Comparison of ENCODE assay signal across 19 cellular contexts in the genomic region with DNA sequence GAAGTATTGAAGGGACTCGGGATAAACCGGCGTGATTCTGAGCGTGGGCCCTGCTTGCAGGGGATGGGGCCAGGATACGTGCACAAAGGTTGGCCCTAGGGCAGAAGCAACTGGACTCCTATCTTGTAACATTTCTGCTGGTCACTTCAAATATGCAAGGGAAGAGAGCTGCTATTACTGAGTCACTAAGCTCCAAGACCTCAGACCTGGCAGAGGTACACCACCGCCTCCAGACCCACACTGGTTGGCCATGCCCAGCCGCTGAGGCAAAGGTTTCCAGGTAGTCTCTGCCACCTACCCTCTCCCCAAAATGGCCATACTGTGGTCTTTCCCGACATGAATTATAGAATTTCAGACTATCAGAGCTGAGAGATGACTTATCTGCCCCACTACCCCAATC. TPM values are rescaled to one million over a fixed set of nuclear protein-coding genes. Genes with fewer than 3 reads are reported as not detected.
DNase-seq lines count a peak whose midpoint lies in the region; ATAC-seq, FAIRE-seq and TF ChIP-seq lines count a peak whose summit lies in the region.
"Had no signal": no experiment of that assay in that cellular context is flagged by ENCODE, and none has a peak within 500 bp of the region (broad histone marks: within the 10 kb centered on the region; RNA-seq: fewer than 3 reads in every experiment).

No MANE protein-coding gene starts in this region.

- TF ChIP-seq CTCF in astrocyte (IDR thresholded peaks at IDR 0.05; ENCODE audit: insufficient read depth, low read depth, low read length) (no peak), nephron (IDR thresholded peaks at IDR 0.05; ENCODE audit: unreplicated experiment in 3 of 3) (no peak), BE2C (IDR thresholded peaks at IDR 0.05; ENCODE audit: low read depth, low read length) (no peak)

- H3K4me3 ChIP-seq in GM23248, result no peak overlapping the region
- no peak overlapping the region for H3K4me3 ChIP-seq in astrocyte (ENCODE audit: insufficient read depth, low read depth, low read length)
- no peak overlapping the region for H3K4me3 ChIP-seq in BE2C (ENCODE audit: low read depth, low read length)
- H3K4me3 ChIP-seq: BLaER1, HAP-1 had no signal

- H3K27me3 Mint-ChIP-seq in astrocyte (ENCODE audit: low read depth, unreplicated experiment), result peaks cover 39% of the 10 kb centered on the region
- H3K27me3 Mint-ChIP-seq in nephron (ENCODE audit: low read depth), result peaks cover 6% of the 10 kb centered on the region

- H3K27ac Mint-ChIP-seq in astrocyte (ENCODE audit: unreplicated experiment), result no peak overlapping the region
- H3K27ac Mint-ChIP-seq in nephron, result peak overlapping the region; percentile 78 to 90 (median 86)
- H3K27ac Mint-ChIP-seq: CD4-positive, alpha-beta T cell; IgD-negative memory B cell had no signal

- ATAC-seq in HG03175 (IDR thresholded peaks at IDR 0.05; ENCODE audit: unreplicated experiment), result no peak
- ATAC-seq in GM18867 (IDR thresholded peaks at IDR 0.05; ENCODE audit: unreplicated experiment), result no peak

- H3K4me1 Mint-ChIP-seq in astrocyte (ENCODE audit: low read depth, unreplicated experiment) (peaks cover 31% of the 10 kb centered on the region), nephron (peaks cover 76% of the 10 kb centered on the region)
- H3K4me1 Mint-ChIP-seq: IgD-negative memory B cell had no signal

- H3K4me1 ChIP-seq in GM23248 (ENCODE audit: insufficient read depth) (peaks cover 15% of the 10 kb centered on the region), astrocyte (ENCODE audit: insufficient read depth, low read length) (peaks cover 19% of the 10 kb centered on the region), BE2C (peaks cover 9% of the 10 kb centered on the region)

- no peaks in the 10 kb centered on the region for H4K20me1 ChIP-seq in GM23248 (ENCODE audit: insufficient read depth)
- no peaks in the 10 kb centered on the region for H4K20me1 ChIP-seq in astrocyte (ENCODE audit: insufficient read depth, low read length)
- H4K20me1 ChIP-seq: BLaER1 had no signal

- H3K27me3 ChIP-seq in GM23248 (replicated peaks; ENCODE audit: insufficient read depth), result no peaks in the 10 kb centered on the region
- peaks cover 6% of the 10 kb centered on the region for H3K27me3 ChIP-seq in astrocyte (ENCODE audit: insufficient read depth, low read length)
- no peaks in the 10 kb centered on the region for H3K27me3 ChIP-seq in BE2C
- H3K27me3 ChIP-seq: BLaER1 had no signal

- no peak for FAIRE-seq in astrocyte (lab: Jason Lieb, UNC)

- no peak overlapping the region for H2AFZ ChIP-seq in GM23248
- no peak overlapping the region for H2AFZ ChIP-seq in astrocyte (ENCODE audit: low read depth, low read length)

- H3F3A ChIP-seq in GM23248 (ENCODE audit: insufficient read depth), result peaks cover 12% of the 10 kb centered on the region

- H3K9me3 ChIP-seq in GM23248 (ENCODE audit: low read depth) (no peaks in the 10 kb centered on the region), astrocyte (ENCODE audit: insufficient read depth, low read depth, low read length) (no peaks in the 10 kb centered on the region), BE2C (no peaks in the 10 kb centered on the region)
- H3K9me3 ChIP-seq: BLaER1, HAP-1 had no signal

- DNase-seq in GM23248 (peak; percentile 41), NCI-H226 (peak; percentile 39), astrocyte (ENCODE audit: low read depth) (peak; percentile 59), BE2C (no peak), NCI-H748 (lab: John Stamatoyannopoulos, UW; ENCODE audit: unreplicated experiment) (no peak)
- DNase-seq: CD4-positive, alpha-beta T cell; COR-L47; DMS79; NCI-H1417; NCI-H1694 treated with DMSO at 0.1 percent for 48 hours; NCI-H2081 treated with DMSO at 0.1 percent for 48 hours; NCI-H446; SW 1271 had no signal

- no peak overlapping the region for H3K4me3 Mint-ChIP-seq in astrocyte (ENCODE audit: unreplicated experiment)
- no peak overlapping the region for H3K4me3 Mint-ChIP-seq in nephron
- H3K4me3 Mint-ChIP-seq: CD4-positive, alpha-beta T cell; IgD-negative memory B cell had no signal

- H3K9me3 Mint-ChIP-seq in astrocyte (ENCODE audit: unreplicated experiment) (no peaks in the 10 kb centered on the region), nephron (no peaks in the 10 kb centered on the region)
- H3K9me3 Mint-ChIP-seq: CD4-positive, alpha-beta T cell had no signal

- H3K9ac ChIP-seq in GM23248 (no peak overlapping the region), astrocyte (ENCODE audit: low read length) (no peak overlapping the region)
- H3K9ac ChIP-seq: BLaER1 had no signal

- H3K79me2 ChIP-seq in GM23248 (ENCODE audit: insufficient read depth) (no peaks in the 10 kb centered on the region), astrocyte (ENCODE audit: insufficient read depth, low read length) (no peaks in the 10 kb centered on the region)

- H3K36me3 Mint-ChIP-seq in astrocyte (ENCODE audit: low read depth, unreplicated experiment) (no peaks in the 10 kb centered on the region), nephron (ENCODE audit: low read depth) (no peaks in the 10 kb centered on the region)
- H3K36me3 Mint-ChIP-seq: IgD-negative memory B cell had no signal

- no peak overlapping the region for H3K4me2 ChIP-seq in GM23248 (ENCODE audit: unreplicated experiment)
- H3K4me2 ChIP-seq in astrocyte (ENCODE audit: low read length), result peak overlapping the region; percentile 56
- H3K4me2 ChIP-seq: BLaER1 had no signal

- 88 to 92% methylated on average over 8 of the region's 8 CpGs for WGBS in GM23248 (ENCODE audit: low coverage in 1 of 2, low lambda C conversion rate in 2 of 2, missing lambda C conversion rate in 2 of 2), 2 experiments

- in situ Hi-C loops in GM23248 (cut with MboI), result no loop called here

- no peak overlapping the region for H3K27ac ChIP-seq in GM23248
- H3K27ac ChIP-seq in astrocyte (ENCODE audit: low read depth, low read length), result no peak overlapping the region
- H3K27ac ChIP-seq: BLaER1 had no signal

- H3K36me3 ChIP-seq in GM23248 (ENCODE audit: low read depth) (no peaks in the 10 kb centered on the region), astrocyte (ENCODE audit: insufficient read depth, low read length) (no peaks in the 10 kb centered on the region), BE2C (peaks cover 49% of the 10 kb centered on the region)
- H3K36me3 ChIP-seq: BLaER1, HAP-1 had no signal

- H3K9me2 ChIP-seq in GM23248 (ENCODE audit: insufficient read depth), result no peaks in the 10 kb centered on the region

RNA-seq across cellular contexts. Expression of a gene that starts 13.4 kb away (rescaled TPM):
- total RNA-seq in GM23248 (2014; rRNA removed; shearing (Covaris generic)), result not detected in 2 replicates
- polyA plus RNA-seq in GM23248 (2016; fragmentation: Nextera tagmentation; extraction: Ambion mirVana), result 0.22 TPM in 1 of 2 replicates, not detected in the other
- total RNA-seq in astrocyte, result 7.2 and 13.7 TPM in 2 replicates
- polyA plus RNA-seq in BE2C (2012; ENCODE audit: insufficient read depth, insufficient read length, low read depth), result 351 TPM
- total RNA-seq: CD4-positive, alpha-beta T cell had no signal
- polyA plus RNA-seq: IgD-negative memory B cell had no signal

RNA-seq across cellular contexts. Expression of a gene that starts 20.2 kb away (rescaled TPM):
- not detected in 2 replicates for total RNA-seq in GM23248 (2014; rRNA removed; shearing (Covaris generic))
- not detected in 2 replicates for polyA plus RNA-seq in GM23248 (2016; fragmentation: Nextera tagmentation; extraction: Ambion mirVana)
- total RNA-seq in astrocyte, result 0.41 and 0.96 TPM in 2 replicates
- 8.9 TPM for polyA plus RNA-seq in BE2C (2012; ENCODE audit: insufficient read depth, insufficient read length, low read depth)
- total RNA-seq: CD4-positive, alpha-beta T cell had no signal
- polyA plus RNA-seq: IgD-negative memory B cell had no signal

RNA-seq across cellular contexts. Expression of a gene that starts 42.4 kb away (rescaled TPM):
- total RNA-seq in GM23248 (2014; rRNA removed; shearing (Covaris generic)), result 110 and 127 TPM in 2 replicates
- 124 and 125 TPM in 2 replicates for polyA plus RNA-seq in GM23248 (2016; fragmentation: Nextera tagmentation; extraction: Ambion mirVana)
- 1.6 and 3.6 TPM in 2 replicates for total RNA-seq in astrocyte
- polyA plus RNA-seq in BE2C (2012; ENCODE audit: insufficient read depth, insufficient read length, low read depth), result 42.0 TPM
- total RNA-seq: CD4-positive, alpha-beta T cell had no signal
- polyA plus RNA-seq: IgD-negative memory B cell had no signal

Comparison
In these comparisons a context has a peak if more than half of its experiments do, and no peak if none do; other contexts are left out.
1. DNase-seq: peak in GM23248 (single experiment), NCI-H226 (single experiment) and astrocyte (single experiment); none in BE2C (single experiment) and NCI-H748 (single experiment).
2. RNA of a gene that starts 42.4 kb away (total RNA-seq): 110 to 127 TPM in GM23248; 1.6 to 3.6 TPM in astrocyte; every median in the first group is over 10 times any median in the second.